In the genomic region with DNA sequence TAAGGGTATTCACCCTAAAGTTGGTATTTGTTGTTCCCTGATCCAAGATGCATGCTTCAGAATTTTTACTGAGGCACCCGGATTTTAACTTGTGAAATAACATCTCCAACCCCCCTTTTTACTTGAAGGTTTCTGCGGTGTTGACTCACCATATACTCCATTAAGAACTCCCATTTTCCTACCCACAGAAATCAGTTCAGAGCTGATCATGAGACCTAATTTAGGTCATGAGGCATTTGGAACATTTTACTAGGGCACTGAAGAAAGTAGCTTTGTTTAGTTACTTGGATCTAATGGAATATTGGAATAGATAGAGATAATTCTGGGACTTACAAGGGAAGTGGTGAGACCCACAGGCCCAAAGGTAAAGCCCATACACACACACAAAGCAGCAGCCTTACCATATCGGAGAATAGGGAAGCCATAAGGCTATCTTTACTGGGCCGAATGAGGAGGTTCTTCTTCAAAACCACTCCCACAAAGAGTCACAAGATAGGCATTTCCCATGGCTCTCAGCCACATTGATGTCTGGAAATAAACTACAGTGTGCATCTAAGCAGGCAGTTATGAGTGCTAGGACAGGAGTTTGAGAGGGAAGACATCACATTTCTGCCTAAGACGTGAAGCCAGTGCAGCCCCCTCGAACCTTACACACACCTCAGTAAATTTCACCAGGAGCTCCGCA, we compare ENCODE assay signal across 1 cellular context.
TF ChIP-seq lines count a peak whose summit lies in the region.

No MANE protein-coding gene starts in this region.

TF ChIP-seq in H1, 55 proteins besides CTCF, POLR2A, EP300 and RAD21 (continued from another document):
- TF ChIP-seq, protein P1, sequence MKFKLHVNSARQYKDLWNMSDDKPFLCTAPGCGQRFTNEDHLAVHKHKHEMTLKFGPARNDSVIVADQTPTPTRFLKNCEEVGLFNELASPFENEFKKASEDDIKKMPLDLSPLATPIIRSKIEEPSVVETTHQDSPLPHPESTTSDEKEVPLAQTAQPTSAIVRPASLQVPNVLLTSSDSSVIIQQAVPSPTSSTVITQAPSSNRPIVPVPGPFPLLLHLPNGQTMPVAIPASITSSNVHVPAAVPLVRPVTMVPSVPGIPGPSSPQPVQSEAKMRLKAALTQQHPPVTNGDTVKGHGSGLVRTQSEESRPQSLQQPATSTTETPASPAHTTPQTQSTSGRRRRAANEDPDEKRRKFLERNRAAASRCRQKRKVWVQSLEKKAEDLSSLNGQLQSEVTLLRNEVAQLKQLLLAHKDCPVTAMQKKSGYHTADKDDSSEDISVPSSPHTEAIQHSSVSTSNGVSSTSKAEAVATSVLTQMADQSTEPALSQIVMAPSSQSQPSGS (IDR thresholded peaks at IDR 0.05; ENCODE audit: low read length) = no peak
- TF ChIP-seq SP1 (IDR thresholded peaks at IDR 0.05; ENCODE audit: low read depth, low read length) (no peak), ASH2L (IDR thresholded peaks at IDR 0.05; ENCODE audit: low read length) (no peak), BCL11A (IDR thresholded peaks at IDR 0.05; ENCODE audit: low read depth in 2 of 2, low read length in 2 of 2) (no peak), JUN (IDR thresholded peaks at IDR 0.05; ENCODE audit: low read depth, low read length) (no peak), MAFK (IDR thresholded peaks at IDR 0.05; ENCODE audit: low read depth, low read length) (no peak), TBP (IDR thresholded peaks at IDR 0.05; ENCODE audit: low read depth, low read length) (no peak), POLR2AphosphoS5 (IDR thresholded peaks at IDR 0.05; ENCODE audit: low read depth, low read length) (no peak), NRF1 (IDR thresholded peaks at IDR 0.05; ENCODE audit: low read depth, low read length) (no peak), SP4 (IDR thresholded peaks at IDR 0.05; ENCODE audit: low read length) (no peak), GTF2F1 (IDR thresholded peaks at IDR 0.05; ENCODE audit: borderline replicate concordance, low read depth, low read length) (no peak), TAF1 (IDR thresholded peaks at IDR 0.05; ENCODE audit: low read depth, low read length) (no peak), YY1 (IDR thresholded peaks at IDR 0.05; ENCODE audit: low read depth, low read length) (no peak), GABPA (IDR thresholded peaks at IDR 0.05; ENCODE audit: borderline replicate concordance, insufficient read depth, low read length) (no peak), CEBPB (IDR thresholded peaks at IDR 0.05; ENCODE audit: low read depth, low read length) (no peak)
- TF ChIP-seq, protein P2, sequence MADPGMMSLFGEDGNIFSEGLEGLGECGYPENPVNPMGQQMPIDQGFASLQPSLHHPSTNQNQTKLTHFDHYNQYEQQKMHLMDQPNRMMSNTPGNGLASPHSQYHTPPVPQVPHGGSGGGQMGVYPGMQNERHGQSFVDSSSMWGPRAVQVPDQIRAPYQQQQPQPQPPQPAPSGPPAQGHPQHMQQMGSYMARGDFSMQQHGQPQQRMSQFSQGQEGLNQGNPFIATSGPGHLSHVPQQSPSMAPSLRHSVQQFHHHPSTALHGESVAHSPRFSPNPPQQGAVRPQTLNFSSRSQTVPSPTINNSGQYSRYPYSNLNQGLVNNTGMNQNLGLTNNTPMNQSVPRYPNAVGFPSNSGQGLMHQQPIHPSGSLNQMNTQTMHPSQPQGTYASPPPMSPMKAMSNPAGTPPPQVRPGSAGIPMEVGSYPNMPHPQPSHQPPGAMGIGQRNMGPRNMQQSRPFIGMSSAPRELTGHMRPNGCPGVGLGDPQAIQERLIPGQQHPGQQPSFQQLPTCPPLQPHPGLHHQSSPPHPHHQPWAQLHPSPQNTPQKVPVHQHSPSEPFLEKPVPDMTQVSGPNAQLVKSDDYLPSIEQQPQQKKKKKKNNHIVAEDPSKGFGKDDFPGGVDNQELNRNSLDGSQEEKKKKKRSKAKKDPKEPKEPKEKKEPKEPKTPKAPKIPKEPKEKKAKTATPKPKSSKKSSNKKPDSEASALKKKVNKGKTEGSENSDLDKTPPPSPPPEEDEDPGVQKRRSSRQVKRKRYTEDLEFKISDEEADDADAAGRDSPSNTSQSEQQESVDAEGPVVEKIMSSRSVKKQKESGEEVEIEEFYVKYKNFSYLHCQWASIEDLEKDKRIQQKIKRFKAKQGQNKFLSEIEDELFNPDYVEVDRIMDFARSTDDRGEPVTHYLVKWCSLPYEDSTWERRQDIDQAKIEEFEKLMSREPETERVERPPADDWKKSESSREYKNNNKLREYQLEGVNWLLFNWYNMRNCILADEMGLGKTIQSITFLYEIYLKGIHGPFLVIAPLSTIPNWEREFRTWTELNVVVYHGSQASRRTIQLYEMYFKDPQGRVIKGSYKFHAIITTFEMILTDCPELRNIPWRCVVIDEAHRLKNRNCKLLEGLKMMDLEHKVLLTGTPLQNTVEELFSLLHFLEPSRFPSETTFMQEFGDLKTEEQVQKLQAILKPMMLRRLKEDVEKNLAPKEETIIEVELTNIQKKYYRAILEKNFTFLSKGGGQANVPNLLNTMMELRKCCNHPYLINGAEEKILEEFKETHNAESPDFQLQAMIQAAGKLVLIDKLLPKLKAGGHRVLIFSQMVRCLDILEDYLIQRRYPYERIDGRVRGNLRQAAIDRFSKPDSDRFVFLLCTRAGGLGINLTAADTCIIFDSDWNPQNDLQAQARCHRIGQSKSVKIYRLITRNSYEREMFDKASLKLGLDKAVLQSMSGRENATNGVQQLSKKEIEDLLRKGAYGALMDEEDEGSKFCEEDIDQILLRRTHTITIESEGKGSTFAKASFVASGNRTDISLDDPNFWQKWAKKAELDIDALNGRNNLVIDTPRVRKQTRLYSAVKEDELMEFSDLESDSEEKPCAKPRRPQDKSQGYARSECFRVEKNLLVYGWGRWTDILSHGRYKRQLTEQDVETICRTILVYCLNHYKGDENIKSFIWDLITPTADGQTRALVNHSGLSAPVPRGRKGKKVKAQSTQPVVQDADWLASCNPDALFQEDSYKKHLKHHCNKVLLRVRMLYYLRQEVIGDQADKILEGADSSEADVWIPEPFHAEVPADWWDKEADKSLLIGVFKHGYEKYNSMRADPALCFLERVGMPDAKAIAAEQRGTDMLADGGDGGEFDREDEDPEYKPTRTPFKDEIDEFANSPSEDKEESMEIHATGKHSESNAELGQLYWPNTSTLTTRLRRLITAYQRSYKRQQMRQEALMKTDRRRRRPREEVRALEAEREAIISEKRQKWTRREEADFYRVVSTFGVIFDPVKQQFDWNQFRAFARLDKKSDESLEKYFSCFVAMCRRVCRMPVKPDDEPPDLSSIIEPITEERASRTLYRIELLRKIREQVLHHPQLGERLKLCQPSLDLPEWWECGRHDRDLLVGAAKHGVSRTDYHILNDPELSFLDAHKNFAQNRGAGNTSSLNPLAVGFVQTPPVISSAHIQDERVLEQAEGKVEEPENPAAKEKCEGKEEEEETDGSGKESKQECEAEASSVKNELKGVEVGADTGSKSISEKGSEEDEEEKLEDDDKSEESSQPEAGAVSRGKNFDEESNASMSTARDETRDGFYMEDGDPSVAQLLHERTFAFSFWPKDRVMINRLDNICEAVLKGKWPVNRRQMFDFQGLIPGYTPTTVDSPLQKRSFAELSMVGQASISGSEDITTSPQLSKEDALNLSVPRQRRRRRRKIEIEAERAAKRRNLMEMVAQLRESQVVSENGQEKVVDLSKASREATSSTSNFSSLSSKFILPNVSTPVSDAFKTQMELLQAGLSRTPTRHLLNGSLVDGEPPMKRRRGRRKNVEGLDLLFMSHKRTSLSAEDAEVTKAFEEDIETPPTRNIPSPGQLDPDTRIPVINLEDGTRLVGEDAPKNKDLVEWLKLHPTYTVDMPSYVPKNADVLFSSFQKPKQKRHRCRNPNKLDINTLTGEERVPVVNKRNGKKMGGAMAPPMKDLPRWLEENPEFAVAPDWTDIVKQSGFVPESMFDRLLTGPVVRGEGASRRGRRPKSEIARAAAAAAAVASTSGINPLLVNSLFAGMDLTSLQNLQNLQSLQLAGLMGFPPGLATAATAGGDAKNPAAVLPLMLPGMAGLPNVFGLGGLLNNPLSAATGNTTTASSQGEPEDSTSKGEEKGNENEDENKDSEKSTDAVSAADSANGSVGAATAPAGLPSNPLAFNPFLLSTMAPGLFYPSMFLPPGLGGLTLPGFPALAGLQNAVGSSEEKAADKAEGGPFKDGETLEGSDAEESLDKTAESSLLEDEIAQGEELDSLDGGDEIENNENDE (IDR thresholded peaks at IDR 0.05; ENCODE audit: insufficient replicate concordance, low read length) = no peak
